In the genomic region with DNA sequence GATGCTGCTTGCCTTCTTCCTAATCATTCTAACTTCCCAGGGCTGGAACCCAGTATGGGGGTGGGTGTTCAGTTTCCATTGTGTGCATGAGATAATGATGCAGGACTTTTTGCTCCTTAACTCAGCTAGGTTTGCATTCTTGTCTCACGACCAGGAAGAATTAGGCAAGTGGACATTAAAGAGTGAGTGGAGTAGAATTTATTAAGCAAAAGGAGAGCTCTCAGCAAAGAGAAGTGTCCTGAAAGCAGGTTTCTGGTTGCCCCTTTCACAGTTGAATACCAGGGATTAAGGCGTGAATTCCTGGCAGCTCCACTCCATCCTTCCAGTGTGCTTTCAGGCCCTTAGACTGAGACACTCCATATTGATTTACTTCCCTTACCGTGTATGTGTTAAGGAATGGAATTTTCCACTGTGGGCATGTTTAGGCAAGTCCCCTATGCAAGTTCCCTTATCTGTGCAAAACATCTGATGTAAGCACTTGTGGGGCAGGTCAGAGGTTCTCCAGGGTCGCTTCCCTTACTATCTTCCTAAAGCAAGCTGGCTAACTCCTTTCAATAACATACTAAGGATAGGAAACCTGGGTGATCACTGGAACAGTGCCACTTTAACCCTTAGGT, we compare ENCODE assay signal across 1 cellular context.
TF ChIP-seq lines count a peak whose summit lies in the region.

No MANE protein-coding gene starts in this region.

TF ChIP-seq in endothelial cell of umbilical vein, 7 proteins besides CTCF, POLR2A, EP300 and RAD21:
- TF ChIP-seq GATA2 (IDR thresholded peaks at IDR 0.05; ENCODE audit: insufficient read depth, insufficient read length, low read depth, low read length) (peak; percentile 29), POLR2AphosphoS5 (IDR thresholded peaks at IDR 0.05; ENCODE audit: insufficient read depth, low read depth, low read length) (no peak)
